In genomic region chr13:73142091-73142490, GRCh38 we compare ENCODE assay signal across 15 cellular contexts.
DNase-seq lines count a peak whose midpoint lies in the region; ATAC-seq and TF ChIP-seq lines count a peak whose summit lies in the region.
"Had no signal": no experiment of that assay in that cellular context is flagged by ENCODE, and none has a peak within 500 bp of the region (broad histone marks: within the 10 kb centered on the region; RNA-seq: fewer than 3 reads in every experiment).

No MANE protein-coding gene starts in this region.

- no peaks in the 10 kb centered on the region for H3K79me2 ChIP-seq in mesendoderm (ENCODE audit: control insufficient read depth, insufficient read depth, low read length)
- H3K79me2 ChIP-seq: parathyroid adenoma had no signal

- H3K27ac ChIP-seq in right cardiac atrium (ENCODE audit: low read length) = no peak overlapping the region
- peak overlapping the region; percentile 75 for H3K27ac ChIP-seq in SJCRH30
- no peak overlapping the region for H3K27ac ChIP-seq in mesendoderm (ENCODE audit: low read depth, low read length)
- peak overlapping the region in 3 of 4 donors; percentile 67 to 78 (median 77) for H3K27ac ChIP-seq in upper lobe of left lung
- no peak overlapping the region for H3K27ac ChIP-seq in brain microvascular endothelial cell
- H3K27ac ChIP-seq: parathyroid adenoma had no signal

- H3K18ac ChIP-seq in mesendoderm (ENCODE audit: low read length) = no peak overlapping the region

- no peak overlapping the region for H3K56ac ChIP-seq in mesendoderm (ENCODE audit: low read length)

- TF ChIP-seq POLR2A in upper lobe of left lung (IDR thresholded peaks at IDR 0.05) = no peak

- no peak overlapping the region for H2BK15ac ChIP-seq in mesendoderm (replicated peaks; ENCODE audit: low read depth)

- no peak overlapping the region for H3K9ac ChIP-seq in mesendoderm (ENCODE audit: low read length)
- H3K9ac ChIP-seq: parathyroid adenoma had no signal

- H3K4me2 ChIP-seq in mesendoderm (ENCODE audit: low read length) = no peak overlapping the region

- H3K27me3 ChIP-seq in right cardiac atrium (ENCODE audit: control insufficient read depth, insufficient read depth) = no peaks in the 10 kb centered on the region
- no peaks in the 10 kb centered on the region for H3K27me3 ChIP-seq in SJCRH30
- no peaks in the 10 kb centered on the region for H3K27me3 ChIP-seq in mesendoderm (ENCODE audit: insufficient read depth, low read length, poor library complexity)
- no peaks in the 10 kb centered on the region for H3K27me3 ChIP-seq in upper lobe of left lung
- no peaks in the 10 kb centered on the region for H3K27me3 ChIP-seq in brain microvascular endothelial cell (replicated peaks)

- no peak overlapping the region for H4K8ac ChIP-seq in mesendoderm (ENCODE audit: low read depth, low read length)

- peak overlapping the region; percentile 1 for H3K4ac ChIP-seq in mesendoderm (ENCODE audit: low read depth, low read length)

- H2AK5ac ChIP-seq in mesendoderm (ENCODE audit: low read length) = peak overlapping the region; percentile 15

- H3K36me3 ChIP-seq in SJCRH30 = no peaks in the 10 kb centered on the region
- H3K36me3 ChIP-seq in mesendoderm (ENCODE audit: control insufficient read depth, insufficient read depth, low read length) = no peaks in the 10 kb centered on the region
- H3K36me3 ChIP-seq in upper lobe of left lung = no peaks in the 10 kb centered on the region
- H3K36me3 ChIP-seq in brain microvascular endothelial cell (replicated peaks) = no peaks in the 10 kb centered on the region

- no peak overlapping the region for H2BK5ac ChIP-seq in mesendoderm (ENCODE audit: low read length)

- intact Hi-C loops in right cardiac atrium (cut with DNase I) = no loop called here
- intact Hi-C loops in Right ventricle myocardium inferior (cut with DNase I) = no loop called here

- H2BK120ac ChIP-seq in mesendoderm (ENCODE audit: low read depth, low read length) = no peak overlapping the region

- no peak for TF ChIP-seq EP300 in upper lobe of left lung (IDR thresholded peaks at IDR 0.05)

- H4K5ac ChIP-seq in mesendoderm (ENCODE audit: low read length) = no peak overlapping the region

- 28% methylated on average over 5 of the region's 5 CpGs for WGBS in right cardiac atrium
- no CpG with 5 or more reads among the region's 5 CpGs for WGBS in mesendoderm (ENCODE audit: extremely low coverage, insufficient coverage, low lambda C conversion rate)
- WGBS in upper lobe of left lung, 2 donors = 42 to 59% methylated on average over 5 of the region's 5 CpGs

- H3K9me3 ChIP-seq in right cardiac atrium (ENCODE audit: control insufficient read depth, low read length) = no peaks in the 10 kb centered on the region
- no peaks in the 10 kb centered on the region for H3K9me3 ChIP-seq in SJCRH30 (replicated peaks)
- H3K9me3 ChIP-seq in upper lobe of left lung = no peaks in the 10 kb centered on the region

- no peaks in the 10 kb centered on the region for H3K4me1 ChIP-seq in right cardiac atrium (ENCODE audit: control insufficient read depth, insufficient read depth, low read length)
- peaks cover 10% of the 10 kb centered on the region for H3K4me1 ChIP-seq in SJCRH30
- H3K4me1 ChIP-seq in mesendoderm (ENCODE audit: control insufficient read depth, low read depth, low read length) = peaks cover 5% of the 10 kb centered on the region
- peaks cover 0 to 35% (median 7%) of the 10 kb centered on the region in 4 donors for H3K4me1 ChIP-seq in upper lobe of left lung
- H3K4me1 ChIP-seq: parathyroid adenoma had no signal

- TF ChIP-seq CTCF in upper lobe of left lung (IDR thresholded peaks at IDR 0.05) (no peak), GM13977 (IDR thresholded peaks at IDR 0.05; ENCODE audit: extremely low read depth, insufficient read depth, missing control alignments) (no peak), brain microvascular endothelial cell (IDR thresholded peaks at IDR 0.05; ENCODE audit: low read depth, low read length, missing control alignments) (no peak)

- DNase-seq in right cardiac atrium (no peak), Right ventricle myocardium inferior (ENCODE audit: missing footprints) (no peak), SJCRH30 (peak; percentile 6 to 23), mesendoderm (no peak), upper lobe of left lung (peak in 1 of 2 donors; percentile 23), GM13977 (ENCODE audit: low spot score) (no peak), brain microvascular endothelial cell (no peak)
- DNase-seq: activated CD8-positive, alpha-beta memory T cell treated with anti-CD3 and anti-CD28 coated beads for 24 hours; activated gamma-delta T cell; AML-193; aorta; Kasumi-1; NCI-H2081 treated with DMSO at 0.1 percent for 48 hours had no signal

- ATAC-seq in right cardiac atrium (peak; percentile 16 to 46), Right ventricle myocardium inferior (no peak), upper lobe of left lung (ENCODE audit: low FRiP score in 2 of 2) (no peak), HG02623 (IDR thresholded peaks at IDR 0.05; ENCODE audit: unreplicated experiment) (no peak)

- no peak overlapping the region for H3K23ac ChIP-seq in mesendoderm (ENCODE audit: low read length)

- no peaks in the 10 kb centered on the region for H3K79me1 ChIP-seq in mesendoderm (ENCODE audit: low read length)

- H3K4me3 ChIP-seq in right cardiac atrium (ENCODE audit: low read length) = no peak overlapping the region
- peak overlapping the region; percentile 43; the same call in 1 of the 2 replicates for H3K4me3 ChIP-seq in SJCRH30
- H3K4me3 ChIP-seq in mesendoderm (ENCODE audit: low read length) = no peak overlapping the region
- H3K4me3 ChIP-seq in upper lobe of left lung = peak overlapping the region in 1 of 4 donors; percentile 16
- no peak overlapping the region for H3K4me3 ChIP-seq in brain microvascular endothelial cell (ENCODE audit: low read depth, low read length)

- in situ Hi-C loops in GM13977 (cut with MboI; ENCODE audit: low pct_unique_long_range_greater_than_20kb, low sequenced_read_pairs, unreplicated experiment) (no loop called here), brain microvascular endothelial cell (cut with HindIII; ENCODE audit: low pct_ligation_motif_present, low sequenced_read_pairs) (no loop called here)

Comparison
In these comparisons a context has a peak if more than half of its experiments do, and no peak if none do; other contexts are left out.
1. ATAC-seq: peak in right cardiac atrium (2 of 2); none in Right ventricle myocardium inferior (single experiment), upper lobe of left lung (0 of 2) and HG02623 (single experiment).
2. DNase-seq: peak in SJCRH30 (2 of 2); none in right cardiac atrium (0 of 3), Right ventricle myocardium inferior (single experiment), mesendoderm (single experiment), GM13977 (single experiment) and brain microvascular endothelial cell (single experiment).
3. H3K27ac ChIP-seq: peak in SJCRH30 (single experiment) and upper lobe of left lung (3 of 4); none in right cardiac atrium (single experiment), mesendoderm (single experiment) and brain microvascular endothelial cell (single experiment).